In genomic region chr16:91484-91883, GRCh38 we compare ENCODE assay signal across 12 cellular contexts. TPM values are rescaled to one million over a fixed set of nuclear protein-coding genes. Genes with fewer than 3 reads are reported as not detected.
DNase-seq lines count a peak whose midpoint lies in the region; TF ChIP-seq lines count a peak whose summit lies in the region.
"Had no signal": no experiment of that assay in that cellular context is flagged by ENCODE, and none has a peak within 500 bp of the region (broad histone marks: within the 10 kb centered on the region; RNA-seq: fewer than 3 reads in every experiment).

No MANE protein-coding gene starts in this region.

- intact Hi-C loops in dorsolateral prefrontal cortex (cut with DNase I), result no loop called here

- no peak overlapping the region for H3K4me3 ChIP-seq in dorsolateral prefrontal cortex
- H3K4me3 ChIP-seq in BE2C (ENCODE audit: low read depth, low read length), result no peak overlapping the region
- H3K4me3 ChIP-seq: vagina had no signal

- in situ Hi-C loops in GM13977 (cut with MboI; ENCODE audit: low pct_unique_long_range_greater_than_20kb, low sequenced_read_pairs, unreplicated experiment), result no loop called here

- peak; percentile 87 for DNase-seq in Ammon's horn (ENCODE audit: low spot score)
- peak; percentile 97 for DNase-seq in NCI-H2107 treated with DMSO at 0.1 percent for 48 hours (lab: John Stamatoyannopoulos, UW; ENCODE audit: unreplicated experiment)
- peak in 5 of 10 donors; percentile 66 to 78 (median 76) for DNase-seq in dorsolateral prefrontal cortex
- peak; percentile 72 for DNase-seq in myocyte (ENCODE audit: low read depth)
- no peak for DNase-seq in activated gamma-delta T cell treated with Interleukin-2 at 50 U/mL for 16 hours
- DNase-seq in BE2C, result no peak
- DNase-seq in COLO668 (lab: John Stamatoyannopoulos, UW; ENCODE audit: unreplicated experiment), result no peak
- DNase-seq in GM13977 (ENCODE audit: low spot score), result no peak
- DNase-seq: AML-193; stimulated activated CD4-positive, alpha-beta T cell treated with anti-CD3 and anti-CD28 coated beads, Interleukin-4, amount 100 ng/mL, for 1 hour had no signal

- peak in 1 of 56 donors; percentile 21 for TF ChIP-seq CTCF in dorsolateral prefrontal cortex (IDR thresholded peaks at IDR 0.05 in 54 of 56, conservative IDR thresholded peaks at IDR 0.05 in 2 of 56; ENCODE audit: low read depth in 1 of 56, partially characterized antibody in 56 of 56)
- TF ChIP-seq CTCF in BE2C (IDR thresholded peaks at IDR 0.05; ENCODE audit: low read depth, low read length), result no peak
- no peak for TF ChIP-seq CTCF in GM13977 (IDR thresholded peaks at IDR 0.05; ENCODE audit: extremely low read depth, insufficient read depth, missing control alignments)

- H3K27me3 ChIP-seq in dorsolateral prefrontal cortex (no peaks in the 10 kb centered on the region), BE2C (no peaks in the 10 kb centered on the region)
- H3K27me3 ChIP-seq: vagina had no signal

- no peaks in the 10 kb centered on the region for H3K4me1 ChIP-seq in BE2C

- H3K36me3 ChIP-seq in BE2C, result peaks cover 21% of the 10 kb centered on the region

- H3K9me3 ChIP-seq in BE2C, result no peaks in the 10 kb centered on the region
- H3K9me3 ChIP-seq: vagina had no signal

- peak overlapping the region in 58 of 59 donors; percentile 1 to 85 (median 75) for H3K27ac ChIP-seq in dorsolateral prefrontal cortex
- H3K27ac ChIP-seq: vagina had no signal

RNA-seq across cellular contexts. Expression of gene MPG, which starts 13.5 kb away (rescaled TPM):
- 10 to 100 TPM; 20.2 to 47.6 (median 32.5) TPM for total RNA-seq in dorsolateral prefrontal cortex
- 162 and 168 TPM in 2 replicates for total RNA-seq in myocyte
- polyA plus RNA-seq in myocyte (2012), result 103 TPM
- polyA plus RNA-seq in BE2C (2012; ENCODE audit: insufficient read depth, insufficient read length, low read depth), result 40.8 TPM

RNA-seq across cellular contexts. Expression of gene RHBDF1, which starts 19.1 kb away (rescaled TPM):
- 10 to 100 TPM in 97 of 120 experiments, 1 to 10 TPM in 23; 4.6 to 37.2 (median 13.1) TPM for total RNA-seq in dorsolateral prefrontal cortex
- total RNA-seq in myocyte, result 92.1 and 103 TPM in 2 replicates
- 101 TPM for polyA plus RNA-seq in myocyte (2012)
- 1.5 TPM for polyA plus RNA-seq in BE2C (2012; ENCODE audit: insufficient read depth, insufficient read length, low read depth)
- total RNA-seq: T-helper 2 cell treated with Interferon-gamma antibody and Interleukin-4, amounts not matched to agents 100 ng/mL and 5 ng/mL, for 36 hours had no signal

RNA-seq across cellular contexts. Expression of gene SNRNP25, which starts 37.9 kb away (rescaled TPM):
- total RNA-seq in dorsolateral prefrontal cortex (10 to 100 TPM; 25.7 to 84.8 (median 55.9) TPM), myocyte (16.9 and 24.1 TPM in 2 replicates)
- polyA plus RNA-seq in myocyte (2012), result 40.1 TPM
- polyA plus RNA-seq in BE2C (2012; ENCODE audit: insufficient read depth, insufficient read length, low read depth), result 80.0 TPM

RNA-seq across cellular contexts. Expression of gene POLR3K, which starts 38.1 kb away (rescaled TPM):
- total RNA-seq in dorsolateral prefrontal cortex (10 to 100 TPM in 118 of 120 experiments, 1 to 10 TPM in 2; 8.3 to 24.2 (median 16.1) TPM), myocyte (3.3 and 3.8 TPM in 2 replicates)
- 15.6 TPM for polyA plus RNA-seq in myocyte (2012)
- polyA plus RNA-seq in BE2C (2012; ENCODE audit: insufficient read depth, insufficient read length, low read depth), result 55.3 TPM

RNA-seq across cellular contexts. Expression of gene NPRL3, which starts 47.0 kb away (rescaled TPM):
- total RNA-seq in dorsolateral prefrontal cortex, result 10 to 100 TPM; 32.5 to 94.6 (median 56.8) TPM
- total RNA-seq in myocyte, result 10.4 and 11.2 TPM in 2 replicates
- polyA plus RNA-seq in myocyte (2012), result 41.0 TPM
- 63.0 TPM for polyA plus RNA-seq in BE2C (2012; ENCODE audit: insufficient read depth, insufficient read length, low read depth)

Comparison
In these comparisons a context has a peak if more than half of its experiments do, and no peak if none do; other contexts are left out.
1. DNase-seq: peak in Ammon's horn (single experiment), NCI-H2107 treated with DMSO at 0.1 percent for 48 hours (single experiment) and myocyte (single experiment); none in activated gamma-delta T cell treated with Interleukin-2 at 50 U/mL for 16 hours (single experiment), BE2C (single experiment), COLO668 (single experiment) and GM13977 (single experiment).